11 cellular contexts compared by ENCODE assay signal in genomic region chr2:130837175-130837810, GRCh38. TPM values are rescaled to one million over a fixed set of nuclear protein-coding genes. Genes with fewer than 3 reads are reported as not detected.
DNase-seq lines count a peak whose midpoint lies in the region; ATAC-seq and TF ChIP-seq lines count a peak whose summit lies in the region.
"Had no signal": no experiment of that assay in that cellular context is flagged by ENCODE, and none has a peak within 500 bp of the region (broad histone marks: within the 10 kb centered on the region; RNA-seq: fewer than 3 reads in every experiment).

No MANE protein-coding gene starts in this region.

- H3K27ac ChIP-seq in esophagus squamous epithelium = peak overlapping the region; percentile 19 to 84 (median 78)

- intact Hi-C loops in esophagus squamous epithelium (cut with DNase I) = no loop called here

- H3K27me3 ChIP-seq in NT2/D1 (ENCODE audit: insufficient read depth, insufficient read length) (peaks cover 44% of the 10 kb centered on the region), esophagus squamous epithelium (peaks cover 0 to 58% (median 0%) of the 10 kb centered on the region in 4 donors)

- WGBS in esophagus squamous epithelium, 2 donors = 0 to 4% methylated on average over 2 to 5 of the region's 53 CpGs

- H3K36me3 ChIP-seq in NT2/D1 (ENCODE audit: insufficient read depth, insufficient read length, low read length) = peaks cover 8% of the 10 kb centered on the region
- H3K36me3 ChIP-seq in esophagus squamous epithelium = no peaks in the 10 kb centered on the region

- H3K9me3 ChIP-seq in NT2/D1 (ENCODE audit: insufficient read depth, low read length) (no peaks in the 10 kb centered on the region), esophagus squamous epithelium (no peaks in the 10 kb centered on the region)

- ATAC-seq in GM21423 (IDR thresholded peaks at IDR 0.05; ENCODE audit: unreplicated experiment) = peak; percentile 21
- no peak for ATAC-seq in GM21619 (IDR thresholded peaks at IDR 0.05; ENCODE audit: unreplicated experiment)
- ATAC-seq in GM19467 (IDR thresholded peaks at IDR 0.05; ENCODE audit: unreplicated experiment) = no peak

- DNase-seq in NT2/D1 (ENCODE audit: low read depth, low spot score) (no peak), esophagus squamous epithelium (lab: John Stamatoyannopoulos, UW) (no peak), retina (peak; percentile 55), activated gamma-delta T cell treated with Interleukin-2 at 50 U/mL for 16 hours (no peak), NK-92 (lab: John Stamatoyannopoulos, UW; ENCODE audit: unreplicated experiment) (no peak)
- DNase-seq: GF-D8; NCI-H1930; stimulated activated CD4-positive, alpha-beta T cell treated with anti-CD3 and anti-CD28 coated beads, Interleukin-4, amount 100 ng/mL, for 24 hours had no signal

- peak overlapping the region; percentile 86 for H3K9ac ChIP-seq in NT2/D1 (ENCODE audit: insufficient read length, low read depth)

- TF ChIP-seq POLR2A in esophagus squamous epithelium (IDR thresholded peaks at IDR 0.05) = no peak

- peaks cover 10% of the 10 kb centered on the region for H3K4me1 ChIP-seq in NT2/D1 (ENCODE audit: insufficient read depth, insufficient read length)
- peaks cover 0 to 56% (median 8%) of the 10 kb centered on the region in 3 donors for H3K4me1 ChIP-seq in esophagus squamous epithelium

- peak overlapping the region; percentile 87 for H3K4me3 ChIP-seq in NT2/D1 (ENCODE audit: insufficient read length, low read depth)
- peak overlapping the region; percentile 66 to 91 (median 74) for H3K4me3 ChIP-seq in esophagus squamous epithelium

- no peak for TF ChIP-seq CTCF in esophagus squamous epithelium (IDR thresholded peaks at IDR 0.05)

RNA-seq across cellular contexts. Expression of gene ARHGEF4, which starts 0.6 kb away (rescaled TPM):
- 10 to 100 TPM; 52.8 to 82.4 (median 73.3) TPM for total RNA-seq in esophagus squamous epithelium
